1 cellular context compared by ENCODE assay signal in genomic region chr6:44257007-44257752, GRCh38.
A peak's percentile ranks its signal among the peaks of the same experiment; 100 is the strongest.
TF ChIP-seq lines count a peak whose summit lies in the region.

A gene with protein sequence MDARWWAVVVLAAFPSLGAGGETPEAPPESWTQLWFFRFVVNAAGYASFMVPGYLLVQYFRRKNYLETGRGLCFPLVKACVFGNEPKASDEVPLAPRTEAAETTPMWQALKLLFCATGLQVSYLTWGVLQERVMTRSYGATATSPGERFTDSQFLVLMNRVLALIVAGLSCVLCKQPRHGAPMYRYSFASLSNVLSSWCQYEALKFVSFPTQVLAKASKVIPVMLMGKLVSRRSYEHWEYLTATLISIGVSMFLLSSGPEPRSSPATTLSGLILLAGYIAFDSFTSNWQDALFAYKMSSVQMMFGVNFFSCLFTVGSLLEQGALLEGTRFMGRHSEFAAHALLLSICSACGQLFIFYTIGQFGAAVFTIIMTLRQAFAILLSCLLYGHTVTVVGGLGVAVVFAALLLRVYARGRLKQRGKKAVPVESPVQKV (minus strand): TSS chr6:44257528. CDS start chr6:44257410, 118 bp downstream.

TF ChIP-seq in K562, 482 proteins besides CTCF, POLR2A, EP300 and RAD21 (continued from another document):
- TF ChIP-seq, protein P1, sequence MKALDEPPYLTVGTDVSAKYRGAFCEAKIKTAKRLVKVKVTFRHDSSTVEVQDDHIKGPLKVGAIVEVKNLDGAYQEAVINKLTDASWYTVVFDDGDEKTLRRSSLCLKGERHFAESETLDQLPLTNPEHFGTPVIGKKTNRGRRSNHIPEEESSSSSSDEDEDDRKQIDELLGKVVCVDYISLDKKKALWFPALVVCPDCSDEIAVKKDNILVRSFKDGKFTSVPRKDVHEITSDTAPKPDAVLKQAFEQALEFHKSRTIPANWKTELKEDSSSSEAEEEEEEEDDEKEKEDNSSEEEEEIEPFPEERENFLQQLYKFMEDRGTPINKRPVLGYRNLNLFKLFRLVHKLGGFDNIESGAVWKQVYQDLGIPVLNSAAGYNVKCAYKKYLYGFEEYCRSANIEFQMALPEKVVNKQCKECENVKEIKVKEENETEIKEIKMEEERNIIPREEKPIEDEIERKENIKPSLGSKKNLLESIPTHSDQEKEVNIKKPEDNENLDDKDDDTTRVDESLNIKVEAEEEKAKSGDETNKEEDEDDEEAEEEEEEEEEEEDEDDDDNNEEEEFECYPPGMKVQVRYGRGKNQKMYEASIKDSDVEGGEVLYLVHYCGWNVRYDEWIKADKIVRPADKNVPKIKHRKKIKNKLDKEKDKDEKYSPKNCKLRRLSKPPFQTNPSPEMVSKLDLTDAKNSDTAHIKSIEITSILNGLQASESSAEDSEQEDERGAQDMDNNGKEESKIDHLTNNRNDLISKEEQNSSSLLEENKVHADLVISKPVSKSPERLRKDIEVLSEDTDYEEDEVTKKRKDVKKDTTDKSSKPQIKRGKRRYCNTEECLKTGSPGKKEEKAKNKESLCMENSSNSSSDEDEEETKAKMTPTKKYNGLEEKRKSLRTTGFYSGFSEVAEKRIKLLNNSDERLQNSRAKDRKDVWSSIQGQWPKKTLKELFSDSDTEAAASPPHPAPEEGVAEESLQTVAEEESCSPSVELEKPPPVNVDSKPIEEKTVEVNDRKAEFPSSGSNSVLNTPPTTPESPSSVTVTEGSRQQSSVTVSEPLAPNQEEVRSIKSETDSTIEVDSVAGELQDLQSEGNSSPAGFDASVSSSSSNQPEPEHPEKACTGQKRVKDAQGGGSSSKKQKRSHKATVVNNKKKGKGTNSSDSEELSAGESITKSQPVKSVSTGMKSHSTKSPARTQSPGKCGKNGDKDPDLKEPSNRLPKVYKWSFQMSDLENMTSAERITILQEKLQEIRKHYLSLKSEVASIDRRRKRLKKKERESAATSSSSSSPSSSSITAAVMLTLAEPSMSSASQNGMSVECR (CRISPR knock-in tag; IDR thresholded peaks at IDR 0.05) = peak; percentile 97
- TF ChIP-seq PBX2 (CRISPR knock-in tag; IDR thresholded peaks at IDR 0.05; ENCODE audit: low read depth) (no peak), PBX2 (tag; conservative IDR thresholded peaks at IDR 0.05; ENCODE audit: low read depth) (no peak), ARID3B (CRISPR knock-in tag; IDR thresholded peaks at IDR 0.05; ENCODE audit: borderline replicate concordance) (peak; percentile 85; the same call in 1 of the 2 replicates), LARP7 (IDR thresholded peaks at IDR 0.05) (no peak), FOS (IDR thresholded peaks at IDR 0.05; ENCODE audit: extremely low read depth, insufficient read length) (peak; percentile 76), MLLT1 (IDR thresholded peaks at IDR 0.05) (0 out of 4 replicates have a peak, but pooled peaks of 1 of the 2 experiments have one; percentile 34), POLR2AphosphoS5 (IDR thresholded peaks at IDR 0.05; ENCODE audit: control insufficient read depth, insufficient read depth, low read depth, low read length) (peak; percentile 12), FOXK1 (CRISPR knock-in tag; IDR thresholded peaks at IDR 0.05; ENCODE audit: borderline replicate concordance) (no peak; the same call in 1 of the 2 replicates), NELFE (IDR thresholded peaks at IDR 0.05; ENCODE audit: insufficient read depth, insufficient read length) (no peak), HCFC1 (IDR thresholded peaks at IDR 0.05; ENCODE audit: low read depth, low read length) (peak; percentile 71), AFF1 (IDR thresholded peaks at IDR 0.05; ENCODE audit: low read depth in 1 of 2, partially characterized antibody in 2 of 2) (no peak), KAT8 (IDR thresholded peaks at IDR 0.05; ENCODE audit: low read depth) (no peak), GATAD2A (IDR thresholded peaks at IDR 0.05) (peak; percentile 89), ZNF507 (tag; conservative IDR thresholded peaks at IDR 0.05) (no peak), IRF2 (CRISPR knock-in tag; IDR thresholded peaks at IDR 0.05) (no peak), STAT5A (IDR thresholded peaks at IDR 0.05; ENCODE audit: borderline replicate concordance, low read length) (no peak; the same call in 1 of the 2 replicates), HLTF (IDR thresholded peaks at IDR 0.05) (0 out of 2 replicates have a peak, but pooled peaks have one; percentile 61)
- TF ChIP-seq, protein P2, sequence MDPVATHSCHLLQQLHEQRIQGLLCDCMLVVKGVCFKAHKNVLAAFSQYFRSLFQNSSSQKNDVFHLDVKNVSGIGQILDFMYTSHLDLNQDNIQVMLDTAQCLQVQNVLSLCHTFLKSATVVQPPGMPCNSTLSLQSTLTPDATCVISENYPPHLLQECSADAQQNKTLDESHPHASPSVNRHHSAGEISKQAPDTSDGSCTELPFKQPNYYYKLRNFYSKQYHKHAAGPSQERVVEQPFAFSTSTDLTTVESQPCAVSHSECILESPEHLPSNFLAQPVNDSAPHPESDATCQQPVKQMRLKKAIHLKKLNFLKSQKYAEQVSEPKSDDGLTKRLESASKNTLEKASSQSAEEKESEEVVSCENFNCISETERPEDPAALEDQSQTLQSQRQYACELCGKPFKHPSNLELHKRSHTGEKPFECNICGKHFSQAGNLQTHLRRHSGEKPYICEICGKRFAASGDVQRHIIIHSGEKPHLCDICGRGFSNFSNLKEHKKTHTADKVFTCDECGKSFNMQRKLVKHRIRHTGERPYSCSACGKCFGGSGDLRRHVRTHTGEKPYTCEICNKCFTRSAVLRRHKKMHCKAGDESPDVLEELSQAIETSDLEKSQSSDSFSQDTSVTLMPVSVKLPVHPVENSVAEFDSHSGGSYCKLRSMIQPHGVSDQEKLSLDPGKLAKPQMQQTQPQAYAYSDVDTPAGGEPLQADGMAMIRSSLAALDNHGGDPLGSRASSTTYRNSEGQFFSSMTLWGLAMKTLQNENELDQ (CRISPR knock-in tag; IDR thresholded peaks at IDR 0.05; ENCODE audit: borderline replicate concordance) = peak; percentile 70; the same call in 1 of the 2 replicates
TF ChIP-seq in K562: peak in this region for 175.
